ENCODE assay signal across 26 cellular contexts in the genomic region with DNA sequence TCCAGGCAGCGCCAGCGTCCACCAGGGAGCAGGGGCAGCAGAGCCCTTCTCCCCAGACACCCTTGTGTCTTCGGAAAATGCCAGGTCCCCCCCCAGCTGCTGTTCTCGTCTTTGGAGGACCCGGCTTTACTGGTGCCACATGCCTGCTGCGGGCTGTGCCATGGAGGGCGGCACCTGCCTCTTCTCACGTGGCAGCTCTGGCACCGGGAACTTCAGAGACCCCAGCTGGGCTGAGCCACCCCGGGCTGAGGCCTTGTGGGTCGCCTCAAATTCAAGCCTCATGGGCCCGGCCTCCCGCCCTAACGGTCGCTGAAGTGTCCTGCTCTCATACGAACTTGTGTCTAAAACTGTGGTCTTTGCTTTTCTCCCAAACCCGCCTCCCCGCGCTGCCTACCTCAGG. TPM values are rescaled to one million over a fixed set of nuclear protein-coding genes. Genes with fewer than 3 reads are reported as not detected.
A peak's percentile ranks its signal among the peaks of the same experiment; 100 is the strongest.
DNase-seq lines count a peak whose midpoint lies in the region; ATAC-seq and TF ChIP-seq lines count a peak whose summit lies in the region.
"Had no signal": no experiment of that assay in that cellular context is flagged by ENCODE, and none has a peak within 500 bp of the region (broad histone marks: within the 10 kb centered on the region; RNA-seq: fewer than 3 reads in every experiment).

No MANE protein-coding gene starts in this region.

- peak overlapping the region; percentile 95 to 98 for H3K27ac ChIP-seq in mucosa of rectum (ENCODE audit: low read depth in 2 of 2, low read length in 2 of 2)
- peak overlapping the region; percentile 89 to 95 (median 92) for H3K27ac ChIP-seq in transverse colon
- no peak overlapping the region for H3K27ac ChIP-seq in coronary artery
- H3K27ac ChIP-seq: brain microvascular endothelial cell, esophagus muscularis mucosa, GM23248, left lung, neutrophil, PC-9, prostate gland had no signal

- peaks cover 32 to 38% of the 10 kb centered on the region in 2 donors for H3K4me1 ChIP-seq in mucosa of rectum (ENCODE audit: control insufficient read depth in 2 of 2, insufficient read depth in 2 of 2, low read length in 2 of 2)
- H3K4me1 ChIP-seq in transverse colon = peaks cover 10 to 40% (median 39%) of the 10 kb centered on the region in 4 donors
- H3K4me1 ChIP-seq: Caco-2, esophagus muscularis mucosa, prostate gland had no signal

- H3K27ac Mint-ChIP-seq in stimulated activated naive CD8-positive, alpha-beta T cell treated with anti-CD3 and anti-CD28 coated beads, Interleukin-15, amount 100 ng/mL, for 72 hours = peak overlapping the region; percentile 59 to 98

- TF ChIP-seq CTCF in transverse colon (IDR thresholded peaks at IDR 0.05) (no peak), coronary artery (IDR thresholded peaks at IDR 0.05) (no peak)

- no peaks in the 10 kb centered on the region for H3K9me3 Mint-ChIP-seq in stimulated activated naive CD8-positive, alpha-beta T cell treated with anti-CD3 and anti-CD28 coated beads, Interleukin-15, amount 100 ng/mL, for 72 hours

- 62% methylated on average over 19 of the region's 19 CpGs; no CpG with 5 or more reads in 1 of the 2 donors for WGBS in transverse colon (ENCODE audit: low coverage in 1 of 2), 2 donors

- no peak for DNase-seq in stimulated activated naive CD8-positive, alpha-beta T cell treated with anti-CD3 and anti-CD28 coated beads, Interleukin-15, amount 100 ng/mL, for 72 hours
- no peak for DNase-seq in stimulated activated naive CD8-positive, alpha-beta T cell treated with anti-CD3 and anti-CD28 coated beads, Interleukin-15, Interleukin-2, amounts not matched to agents 100 U/mL and 50 U/mL, for 24 hours
- DNase-seq in SW480 (ENCODE audit: low spot score) = peak; percentile 55
- peak; percentile 16 for DNase-seq in transverse colon
- no peak for DNase-seq in NCI-H82 treated with DMSO at 0.1 percent for 48 hours (lab: John Stamatoyannopoulos, UW; ENCODE audit: unreplicated experiment)
- DNase-seq in coronary artery (ENCODE audit: low spot score) = no peak
- DNase-seq in NCI-H1048 (lab: John Stamatoyannopoulos, UW) = no peak
- DNase-seq: activated T-cell treated with anti-CD3 and anti-CD28 coated beads, Interleukin-2, amount 50 U/mL, for 1 hour; brain microvascular endothelial cell; Caco-2; effector memory CD4-positive, alpha-beta T cell; GM23248; hippocampal formation; left lung; midbrain; NCI-H2081 treated with DMSO at 0.1 percent for 48 hours; NCI-H446; PC-9; SHP77 treated with DMSO at 0.1 percent for 48 hours had no signal

- no peaks in the 10 kb centered on the region for H3K27me3 Mint-ChIP-seq in stimulated activated naive CD8-positive, alpha-beta T cell treated with anti-CD3 and anti-CD28 coated beads, Interleukin-15, amount 100 ng/mL, for 72 hours

- H3K4me3 ChIP-seq in mucosa of rectum (ENCODE audit: low read length in 2 of 2) = no peak overlapping the region
- H3K4me3 ChIP-seq in transverse colon = no peak overlapping the region
- H3K4me3 ChIP-seq in coronary artery = no peak overlapping the region
- H3K4me3 ChIP-seq: esophagus muscularis mucosa, GM23248, left lung, PC-9, prostate gland, tibial nerve had no signal

- no peak for TF ChIP-seq EP300 in transverse colon (IDR thresholded peaks at IDR 0.05; ENCODE audit: low read depth)

- H3K27me3 ChIP-seq in mucosa of rectum (ENCODE audit: control insufficient read depth in 2 of 2, insufficient read depth in 2 of 2, low read length in 2 of 2) (no peaks in the 10 kb centered on the region), transverse colon (peaks cover under 1% of the 10 kb centered on the region)

- no peak for TF ChIP-seq POLR2A in transverse colon (IDR thresholded peaks at IDR 0.05)

- ATAC-seq in stimulated activated naive CD8-positive, alpha-beta T cell treated with anti-CD3 and anti-CD28 coated beads, Interleukin-15, amount 100 ng/mL, for 72 hours = no peak
- ATAC-seq in stimulated activated naive CD8-positive, alpha-beta T cell treated with anti-CD3 and anti-CD28 coated beads, Interleukin-15, Interleukin-2, amounts not matched to agents 100 U/mL and 50 U/mL, for 24 hours = no peak

- in situ Hi-C loops in transverse colon (cut with MboI; ENCODE audit: low pct_ligation_motif_present in 1 of 4, low pct_unique_long_range_greater_than_20kb in 1 of 4, low sequenced_read_pairs in 3 of 4) = no loop called here

- no peaks in the 10 kb centered on the region for H3K9me3 ChIP-seq in mucosa of rectum (ENCODE audit: control insufficient read depth in 2 of 2, low read length in 2 of 2)
- no peaks in the 10 kb centered on the region for H3K9me3 ChIP-seq in transverse colon
- H3K9me3 ChIP-seq: Caco-2, esophagus muscularis mucosa, left lung, neutrophil, prostate gland, tibial nerve had no signal

- intact Hi-C loops in transverse colon (cut with DNase I; ENCODE audit: low total_unique reads) = no loop called here

- H3K9ac ChIP-seq in mucosa of rectum (ENCODE audit: low read depth in 1 of 2, low read length in 2 of 2) = peak overlapping the region in 1 of 2 donors; percentile 79
- H3K9ac ChIP-seq: GM23248 had no signal

- no peaks in the 10 kb centered on the region for H3K36me3 ChIP-seq in mucosa of rectum (ENCODE audit: control insufficient read depth in 2 of 2, insufficient read depth in 2 of 2, low read length in 2 of 2)
- no peaks in the 10 kb centered on the region for H3K36me3 ChIP-seq in transverse colon
- H3K36me3 ChIP-seq: brain microvascular endothelial cell, esophagus muscularis mucosa, left lung, neutrophil, prostate gland, tibial nerve had no signal

- peaks cover 63% of the 10 kb centered on the region for H3K4me1 Mint-ChIP-seq in stimulated activated naive CD8-positive, alpha-beta T cell treated with anti-CD3 and anti-CD28 coated beads, Interleukin-15, amount 100 ng/mL, for 72 hours

- H3K4me3 Mint-ChIP-seq in stimulated activated naive CD8-positive, alpha-beta T cell treated with anti-CD3 and anti-CD28 coated beads, Interleukin-15, amount 100 ng/mL, for 72 hours = peak overlapping the region; percentile 80 to 86

RNA-seq across cellular contexts. Expression of gene C1orf159, which starts 27.0 kb away (rescaled TPM):
- total RNA-seq in transverse colon = 100 to 1,000 TPM in 1 of 4 donors, 10 to 100 TPM in 3; 23.6 to 108 (median 47.3) TPM

RNA-seq across cellular contexts. Expression of gene TTLL10, which starts 30.8 kb away (rescaled TPM):
- under 1 TPM in 2 of 4 donors, not detected in 2; 0.40 to 0.48 TPM for total RNA-seq in transverse colon
- total RNA-seq: frontal cortex, GM23248, M059J, tibial nerve had no signal

Comparison
In these comparisons a context has a peak if more than half of its experiments do, and no peak if none do; other contexts are left out.
1. DNase-seq: peak in SW480 (single experiment) and transverse colon (single experiment); none in stimulated activated naive CD8-positive, alpha-beta T cell treated with anti-CD3 and anti-CD28 coated beads, Interleukin-15, amount 100 ng/mL, for 72 hours (0 of 2), stimulated activated naive CD8-positive, alpha-beta T cell treated with anti-CD3 and anti-CD28 coated beads, Interleukin-15, Interleukin-2, amounts not matched to agents 100 U/mL and 50 U/mL, for 24 hours (single experiment), NCI-H82 treated with DMSO at 0.1 percent for 48 hours (single experiment), coronary artery (single experiment) and NCI-H1048 (single experiment).
2. H3K27ac ChIP-seq: peak in mucosa of rectum (2 of 2) and transverse colon (4 of 4); none in coronary artery (0 of 2).